In genomic region chr21:31347435-31348032, GRCh38 we compare ENCODE assay signal across 1 cellular context.
TF ChIP-seq lines count a peak whose summit lies in the region.

No MANE protein-coding gene starts in this region.

TF ChIP-seq in HepG2, 621 proteins besides CTCF, POLR2A, EP300 and RAD21 (continued from another document):
- TF ChIP-seq ZBTB25 (CRISPR knock-in tag; IDR thresholded peaks at IDR 0.05) (no peak), ZNF207 (IDR thresholded peaks at IDR 0.05; ENCODE audit: borderline replicate concordance) (no peak)
